Comparison of ENCODE assay signal across 8 cellular contexts in the genomic region with DNA sequence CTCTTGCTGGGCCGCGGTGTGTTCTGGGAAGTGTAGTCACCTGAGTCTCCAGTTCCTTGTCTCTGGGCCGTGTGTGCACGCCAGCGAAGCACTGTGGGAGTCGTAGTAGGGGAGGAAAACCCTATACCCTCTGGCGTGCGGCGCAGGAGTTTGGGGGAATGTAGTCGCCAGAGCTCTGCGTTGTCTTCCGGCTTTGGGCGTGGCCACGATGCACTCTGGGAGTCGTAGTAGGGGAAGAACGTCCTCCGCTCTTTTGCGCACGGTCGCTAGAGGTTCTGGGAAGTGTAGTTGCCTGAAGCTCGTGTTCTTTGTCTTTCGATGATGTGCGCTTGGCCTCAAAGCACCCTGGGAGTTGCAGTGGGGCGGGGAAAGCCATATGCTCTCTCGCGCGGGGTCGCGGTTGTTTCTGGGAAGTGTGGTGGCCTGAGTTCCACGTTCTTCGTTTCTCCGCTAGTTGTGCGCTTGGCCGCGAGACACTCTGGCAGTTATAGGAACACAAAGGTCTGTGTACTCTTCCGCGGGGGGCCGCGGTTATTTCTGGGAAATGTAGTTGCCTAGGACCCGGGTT. TPM values are rescaled to one million over a fixed set of nuclear protein-coding genes. Genes with fewer than 3 reads are reported as not detected.
A peak's percentile ranks its signal among the peaks of the same experiment; 100 is the strongest.
DNase-seq lines count a peak whose midpoint lies in the region; ATAC-seq and TF ChIP-seq lines count a peak whose summit lies in the region.

No MANE protein-coding gene starts in this region.

- DNase-seq in GM04504 (ENCODE audit: low read depth) (peak; percentile 97), HEK293T (ENCODE audit: extremely low spot score) (peak; percentile 87), NAMALWA (ENCODE audit: low spot score) (peak; percentile 99), SK-N-MC (ENCODE audit: low read depth, low spot score) (peak; percentile 97), glutamatergic neuron (peak; percentile 97), omental fat pad (ENCODE audit: low spot score) (peak; percentile 81), thoracic aorta (ENCODE audit: low spot score) (peak; percentile 96)
- peak; percentile 87 to 88 for DNase-seq in activated naive CD4-positive, alpha-beta T cell treated with anti-CD3 and anti-CD28 coated beads, Interleukin-2, amount 50 U/mL, for 72 hours (ENCODE audit: low spot score in 2 of 2)

- H3K27ac ChIP-seq in SK-N-MC (peak overlapping the region; percentile 100), thoracic aorta (peak overlapping the region; percentile 96 to 98)

- ATAC-seq in activated naive CD4-positive, alpha-beta T cell treated with anti-CD3 and anti-CD28 coated beads, Interleukin-2, amount 50 U/mL, for 72 hours, result peak; percentile 83 to 86
- ATAC-seq in omental fat pad (ENCODE audit: low FRiP score) (peak; percentile 97), thoracic aorta (ENCODE audit: insufficient number of reproducible peaks, low FRiP score, low read depth) (peak; percentile 94)

- peaks cover 34 to 38% of the 10 kb centered on the region in 2 donors for H3K9me3 Mint-ChIP-seq in activated naive CD4-positive, alpha-beta T cell treated with anti-CD3 and anti-CD28 coated beads, Interleukin-2, amount 50 U/mL, for 72 hours
- H3K9me3 Mint-ChIP-seq in glutamatergic neuron (ENCODE audit: unreplicated experiment), result peaks cover 38% of the 10 kb centered on the region

- peak overlapping the region; percentile 98 for H3K9ac ChIP-seq in SK-N-MC (ENCODE audit: insufficient read length)

- CTCF ChIA-PET in HEK293T (lab: Yijun Ruan, JAX), result no interaction called here

- H3K27me3 ChIP-seq in thoracic aorta (replicated peaks; ENCODE audit: insufficient read depth), result no peaks in the 10 kb centered on the region

- peaks cover 23% of the 10 kb centered on the region for H3K9me3 ChIP-seq in SK-N-MC (ENCODE audit: low read depth, low read length)
- peaks cover 77% of the 10 kb centered on the region for H3K9me3 ChIP-seq in thoracic aorta

- TF ChIP-seq CTCF in glutamatergic neuron (IDR thresholded peaks at IDR 0.05; ENCODE audit: partially characterized antibody, unreplicated experiment), result no peak
- no peak for TF ChIP-seq CTCF in omental fat pad (IDR thresholded peaks at IDR 0.05)
- TF ChIP-seq CTCF in thoracic aorta (IDR thresholded peaks at IDR 0.05), result no peak

- no peaks in the 10 kb centered on the region for H3K4me1 ChIP-seq in thoracic aorta (ENCODE audit: control insufficient read depth in 1 of 2, low read depth in 2 of 2)

- H3K36me3 ChIP-seq in SK-N-MC (ENCODE audit: insufficient read depth, low read length) (peaks cover 38% of the 10 kb centered on the region), thoracic aorta (peaks cover 22% of the 10 kb centered on the region)

- H3K4me1 Mint-ChIP-seq in glutamatergic neuron (ENCODE audit: low read depth, unreplicated experiment), result peaks cover 4% of the 10 kb centered on the region

- peaks cover 55 to 58% of the 10 kb centered on the region in 2 donors for H3K36me3 Mint-ChIP-seq in activated naive CD4-positive, alpha-beta T cell treated with anti-CD3 and anti-CD28 coated beads, Interleukin-2, amount 50 U/mL, for 72 hours
- H3K36me3 Mint-ChIP-seq in glutamatergic neuron (ENCODE audit: unreplicated experiment), result peaks cover 44% of the 10 kb centered on the region

- no peak overlapping the region for H3K27ac Mint-ChIP-seq in activated naive CD4-positive, alpha-beta T cell treated with anti-CD3 and anti-CD28 coated beads, Interleukin-2, amount 50 U/mL, for 72 hours
- no peak overlapping the region for H3K27ac Mint-ChIP-seq in glutamatergic neuron (ENCODE audit: unreplicated experiment)

- H3K4me3 Mint-ChIP-seq in glutamatergic neuron (ENCODE audit: unreplicated experiment), result no peak overlapping the region

- H3K4me3 ChIP-seq in SK-N-MC, result peak overlapping the region; percentile 92
- peak overlapping the region; percentile 93 for H3K4me3 ChIP-seq in thoracic aorta

- POLR2A ChIA-PET in HEK293T (lab: Yijun Ruan, JAX), result interaction anchor here (0.6 to 2.4 kb wide), 7 partner anchors 42 to 193 kb away, joined by 3 to 7 read pairs (median 3); partner anchors contain the start of genes CHFR, ZNF10, ZNF268 and ZNF891

- peaks cover 5% of the 10 kb centered on the region for H3K27me3 Mint-ChIP-seq in glutamatergic neuron (ENCODE audit: unreplicated experiment)

TF ChIP-seq in HEK293T, 16 proteins besides CTCF, POLR2A, EP300 and RAD21:
- TF ChIP-seq SP1 (IDR thresholded peaks at IDR 0.05) (no peak), L3MBTL2 (conservative IDR thresholded peaks at IDR 0.05) (peak; percentile 95), FOXK2 (IDR thresholded peaks at IDR 0.05) (no peak), ELF4 (IDR thresholded peaks at IDR 0.05) (peak; percentile 92), ARNT (IDR thresholded peaks at IDR 0.05) (no peak), SUZ12 (IDR thresholded peaks at IDR 0.05) (peak; percentile 67; the same call in 1 of the 2 replicates), HDGF (IDR thresholded peaks at IDR 0.05; ENCODE audit: borderline replicate concordance) (no peak)
TF ChIP-seq in HEK293T: peak in this region for 3.

RNA-seq across cellular contexts. Expression of gene ZNF140, which starts 0.6 kb away (rescaled TPM):
- 10 to 100 TPM in 1 of 2 donors, 1 to 10 TPM in 1; 8.4 to 13.2 TPM for total RNA-seq in activated naive CD4-positive, alpha-beta T cell treated with anti-CD3 and anti-CD28 coated beads, Interleukin-2, amount 50 U/mL, for 72 hours
- total RNA-seq in glutamatergic neuron (ENCODE audit: unreplicated experiment) (32.3 TPM), omental fat pad (10 to 100 TPM; 12.3 to 21.4 (median 14.7) TPM), thoracic aorta (10 to 100 TPM in 1 of 2 donors, 1 to 10 TPM in 1; 5.0 to 16.2 TPM)

RNA-seq across cellular contexts. Expression of gene ZNF84, which starts 42.8 kb away (rescaled TPM):
- total RNA-seq in activated naive CD4-positive, alpha-beta T cell treated with anti-CD3 and anti-CD28 coated beads, Interleukin-2, amount 50 U/mL, for 72 hours, result 10 to 100 TPM; 19.4 to 23.5 TPM
- total RNA-seq in glutamatergic neuron (ENCODE audit: unreplicated experiment), result 76.7 TPM
- total RNA-seq in omental fat pad, result 10 to 100 TPM; 14.5 to 29.2 (median 22.5) TPM
- 10 to 100 TPM; 29.0 to 39.4 TPM for total RNA-seq in thoracic aorta

RNA-seq across cellular contexts. Expression of gene ZNF891, which starts 49.9 kb away (rescaled TPM):
- total RNA-seq in activated naive CD4-positive, alpha-beta T cell treated with anti-CD3 and anti-CD28 coated beads, Interleukin-2, amount 50 U/mL, for 72 hours, result 1 to 10 TPM; 1.8 to 2.3 TPM
- total RNA-seq in glutamatergic neuron (ENCODE audit: unreplicated experiment) (9.2 TPM), omental fat pad (1 to 10 TPM; 1.9 to 4.6 (median 2.9) TPM), thoracic aorta (1 to 10 TPM; 4.3 to 5.4 TPM)

RNA-seq across cellular contexts. Expression of gene ZNF10, which starts 50.3 kb away (rescaled TPM):
- 10 to 100 TPM in 1 of 2 donors, 1 to 10 TPM in 1; 5.3 to 10.1 TPM for total RNA-seq in activated naive CD4-positive, alpha-beta T cell treated with anti-CD3 and anti-CD28 coated beads, Interleukin-2, amount 50 U/mL, for 72 hours
- total RNA-seq in glutamatergic neuron (ENCODE audit: unreplicated experiment), result 29.8 TPM
- 10 to 100 TPM in 2 of 4 donors, 1 to 10 TPM in 2; 5.5 to 39.0 (median 9.8) TPM for total RNA-seq in omental fat pad
- total RNA-seq in thoracic aorta, result 10 to 100 TPM; 13.9 to 14.7 TPM

Comparison
In these comparisons a context has a peak if more than half of its experiments do, and no peak if none do; other contexts are left out.
1. Peak in every context shown above with its lines: DNase-seq, ATAC-seq, H3K4me3 ChIP-seq and H3K27ac ChIP-seq.